ENCODE assay signal across 17 cellular contexts in the genomic region with DNA sequence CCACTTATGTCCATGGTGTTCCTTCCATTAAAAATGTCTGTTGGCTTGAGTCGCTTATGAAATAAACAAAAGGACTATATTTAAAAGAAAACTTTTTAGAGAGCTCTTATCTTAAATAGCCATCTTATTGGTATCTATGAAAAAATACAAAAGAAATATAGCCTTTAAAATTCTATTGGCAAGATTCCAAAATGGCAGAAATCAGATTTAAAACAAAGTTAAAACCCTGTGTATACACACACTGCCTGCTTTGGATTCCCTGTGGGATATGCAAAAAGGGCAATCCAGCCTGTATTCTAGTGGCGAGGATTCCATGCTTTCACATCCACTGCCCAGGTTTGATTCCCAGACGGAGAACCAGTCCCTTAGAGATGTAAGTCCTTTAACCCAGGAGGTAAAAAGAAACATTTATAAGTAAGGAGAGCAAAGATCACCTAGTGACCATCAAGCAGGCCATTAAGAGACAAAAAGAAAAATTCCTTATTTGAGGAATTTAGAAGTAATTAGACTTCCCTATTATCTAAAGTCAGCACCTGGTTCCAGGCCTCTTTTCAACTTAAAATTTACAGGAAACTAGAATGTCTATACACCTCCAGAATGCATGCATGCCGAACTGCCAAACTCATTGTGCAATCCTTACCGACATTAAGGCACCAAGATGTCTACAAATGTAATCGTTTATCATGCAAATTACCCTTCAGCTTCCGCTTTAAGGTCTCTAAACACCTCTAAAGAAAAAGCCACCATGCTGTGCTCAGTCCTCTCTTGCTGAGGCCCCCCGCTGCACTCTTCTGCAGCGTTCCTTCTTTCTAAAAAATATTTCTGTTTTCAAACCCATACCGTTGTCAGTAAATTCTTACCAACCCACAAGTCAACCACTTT.
DNase-seq lines count a peak whose midpoint lies in the region; TF ChIP-seq lines count a peak whose summit lies in the region.
"Had no signal": no experiment of that assay in that cellular context is flagged by ENCODE, and none has a peak within 500 bp of the region (broad histone marks: within the 10 kb centered on the region; RNA-seq: fewer than 3 reads in every experiment).

No MANE protein-coding gene starts in this region.

- no peak overlapping the region for H2BK120ac ChIP-seq in H9 (ENCODE audit: low read depth, low read length, poor library complexity, severe bottlenecking)

- CTCF ChIA-PET in activated CD4-positive, alpha-beta memory T cell treated with anti-CD3 and anti-CD28 coated beads, Interleukin-2, amount 10 ng/mL, durations not matched to agents 7 days and 5 days (lab: Charles Lee) = no interaction called here
- CTCF ChIA-PET in PC-9 (lab: Charles Lee) = no interaction called here

- H3K56ac ChIP-seq in H9 (ENCODE audit: insufficient read length, low read depth, low read length) = no peak overlapping the region

- H3K27me3 ChIP-seq in H9 (ENCODE audit: insufficient read depth, low read length) (no peaks in the 10 kb centered on the region; the same call in 1 of the 2 replicates), PC-9 (ENCODE audit: insufficient read depth, low read depth) (no peaks in the 10 kb centered on the region)
- H3K27me3 ChIP-seq: stomach had no signal

- H2BK20ac ChIP-seq in H9 (ENCODE audit: low read depth, low read length, poor library complexity, severe bottlenecking) = no peak overlapping the region

- H3K9me2 ChIP-seq in PC-9 (ENCODE audit: insufficient read depth) = no peaks in the 10 kb centered on the region
- H3K9me2 ChIP-seq: SK-N-SH had no signal

- TF ChIP-seq CTCF in H9 (conservative IDR thresholded peaks at IDR 0.05) (no peak), PC-9 (conservative IDR thresholded peaks at IDR 0.05) (no peak)

- no peak overlapping the region for H3K14ac ChIP-seq in H9 (ENCODE audit: insufficient read depth, low read length)

- H3K4me3 Mint-ChIP-seq in H9 = peak overlapping the region; percentile 6 to 33; a peak in 2 of 5 replicates
- no peak overlapping the region for H3K4me3 Mint-ChIP-seq in activated CD4-positive, alpha-beta memory T cell treated with anti-CD3 and anti-CD28 coated beads, Interleukin-2, amount 10 ng/mL, durations not matched to agents 7 days and 5 days
- H3K4me3 Mint-ChIP-seq: CD8-positive, alpha-beta T cell had no signal

- H4K20me1 ChIP-seq in H9 (ENCODE audit: control insufficient read depth, insufficient read depth, insufficient read length) (no peaks in the 10 kb centered on the region), PC-9 (ENCODE audit: insufficient read depth) (no peaks in the 10 kb centered on the region)

- H3K79me2 ChIP-seq in H9 (ENCODE audit: insufficient read depth, low read length) = no peaks in the 10 kb centered on the region
- H3K79me2 ChIP-seq in PC-9 (ENCODE audit: low read depth) = no peaks in the 10 kb centered on the region

- no peak overlapping the region for H3T11ph ChIP-seq in H9 (ENCODE audit: low read length)

- no TSS peak for BruUV-seq in PC-9 (replicated peaks; lab: Mats Ljungman, UMichigan)

- no peak overlapping the region for H3K9ac ChIP-seq in H9 (ENCODE audit: extremely low read depth, insufficient read length, low read length)
- H3K9ac ChIP-seq: SK-N-SH had no signal

- no peak overlapping the region for H2BK12ac ChIP-seq in H9 (ENCODE audit: insufficient read length, low read depth, low read length)

- no peak overlapping the region for H2AFZ ChIP-seq in H9 (ENCODE audit: low read length)
- H2AFZ ChIP-seq in PC-9 = no peak overlapping the region

- no peak overlapping the region for H3K23ac ChIP-seq in H9 (ENCODE audit: insufficient read length, low read depth, low read length)

- H3K36me3 Mint-ChIP-seq in H9 (ENCODE audit: insufficient read depth in 1 of 3, low read depth in 3 of 3) = peaks cover 0 to 20% (median 16%) of the 10 kb centered on the region in 3 experiments; a peak in 6 of 7 replicates
- no peaks in the 10 kb centered on the region for H3K36me3 Mint-ChIP-seq in activated CD4-positive, alpha-beta memory T cell treated with anti-CD3 and anti-CD28 coated beads, Interleukin-2, amount 10 ng/mL, durations not matched to agents 7 days and 5 days (ENCODE audit: low read depth)
- H3K36me3 Mint-ChIP-seq: CD8-positive, alpha-beta T cell had no signal

- H3K27me3 Mint-ChIP-seq in H9 (ENCODE audit: low read depth) = peaks cover 71% of the 10 kb centered on the region
- no peaks in the 10 kb centered on the region for H3K27me3 Mint-ChIP-seq in activated CD4-positive, alpha-beta memory T cell treated with anti-CD3 and anti-CD28 coated beads, Interleukin-2, amount 10 ng/mL, durations not matched to agents 7 days and 5 days

- H2BK15ac ChIP-seq in H9 (ENCODE audit: low read depth, low read length) = no peak overlapping the region

- H3K27ac Mint-ChIP-seq in H9 = peak overlapping the region; percentile 74 to 93 (median 83); a peak in 6 of 7 replicates
- no peak overlapping the region for H3K27ac Mint-ChIP-seq in activated CD4-positive, alpha-beta memory T cell treated with anti-CD3 and anti-CD28 coated beads, Interleukin-2, amount 10 ng/mL, durations not matched to agents 7 days and 5 days
- H3K27ac Mint-ChIP-seq: CD8-positive, alpha-beta T cell had no signal

- peaks cover 5% of the 10 kb centered on the region for H3K9me3 ChIP-seq in H9 (ENCODE audit: control insufficient read depth, low read depth, low read length)
- H3K9me3 ChIP-seq in PC-9 (ENCODE audit: insufficient read depth, low read depth) = peaks cover 7% of the 10 kb centered on the region
- H3K9me3 ChIP-seq: SK-N-SH had no signal

- intact Hi-C loops in PC-9 (cut with micrococcal nuclease; ENCODE audit: unreplicated experiment) = no loop called here

- H3K9me3 Mint-ChIP-seq in H9 = peaks cover 16 to 18% of the 10 kb centered on the region in 2 experiments
- H3K9me3 Mint-ChIP-seq in activated CD4-positive, alpha-beta memory T cell treated with anti-CD3 and anti-CD28 coated beads, Interleukin-2, amount 10 ng/mL, durations not matched to agents 7 days and 5 days = no peaks in the 10 kb centered on the region

- H4K5ac ChIP-seq in H9 (ENCODE audit: insufficient read length, low read depth, low read length) = no peak overlapping the region

- no peak overlapping the region for H3K27ac ChIP-seq in H9 (ENCODE audit: insufficient read length, low read depth, low read length)
- H3K27ac ChIP-seq in PC-9 = no peak overlapping the region
- H3K27ac ChIP-seq: stomach had no signal

- no peak overlapping the region for H2AK5ac ChIP-seq in H9 (ENCODE audit: insufficient read length, low read length)

- H3K79me1 ChIP-seq in H9 (ENCODE audit: insufficient read depth, low read depth, low read length, poor library complexity, severe bottlenecking) = no peaks in the 10 kb centered on the region

- no peak overlapping the region for H4K91ac ChIP-seq in H9 (ENCODE audit: insufficient read length, low read depth, low read length)

- no CpG with 5 or more reads among the region's 10 CpGs for WGBS in H9 (ENCODE audit: extremely low coverage, insufficient read length, low lambda C conversion rate)

- H3K18ac ChIP-seq in H9 (ENCODE audit: insufficient read length, low read depth, low read length) = no peak overlapping the region

- H3F3A ChIP-seq in PC-9 (ENCODE audit: insufficient read depth, low read depth) = no peaks in the 10 kb centered on the region

- H3K4me1 ChIP-seq in H9 (ENCODE audit: insufficient read depth, low read length) = peaks cover 6% of the 10 kb centered on the region
- H3K4me1 ChIP-seq in PC-9 (replicated peaks; ENCODE audit: insufficient read depth) = no peaks in the 10 kb centered on the region
- H3K4me1 ChIP-seq: stomach had no signal

- no peak overlapping the region for H2BK5ac ChIP-seq in H9 (ENCODE audit: insufficient read length, low read length)

- H3K23me2 ChIP-seq in H9 (ENCODE audit: insufficient read length, low read depth, low read length, poor library complexity, severe bottlenecking) = no peaks in the 10 kb centered on the region

- POLR2A ChIA-PET in activated CD4-positive, alpha-beta memory T cell treated with anti-CD3 and anti-CD28 coated beads, Interleukin-2, amount 10 ng/mL, durations not matched to agents 7 days and 5 days (lab: Charles Lee) = no interaction called here
- POLR2A ChIA-PET in PC-9 (lab: Charles Lee; ENCODE audit: unreplicated experiment) = no interaction called here

- no peak overlapping the region for H3K4me3 ChIP-seq in PC-9
- H3K4me3 ChIP-seq: stomach had no signal

- peak; percentile 63 for DNase-seq in A172 (ENCODE audit: low spot score)
- peak; percentile 82 for DNase-seq in H9
- peak; percentile 76 for DNase-seq in NOMO-1 treated with dmso at 0.1 percent for 144 hours (lab: John Stamatoyannopoulos, UW; ENCODE audit: unreplicated experiment)
- peak; percentile 100 for DNase-seq in iPS DF 19.7 (ENCODE audit: low read depth, low spot score)
- DNase-seq in activated CD4-positive, alpha-beta memory T cell treated with anti-CD3 and anti-CD28 coated beads, Interleukin-2, amount 10 ng/mL, durations not matched to agents 7 days and 5 days = no peak
- DNase-seq in HuH-7.5 (ENCODE audit: low spot score) = no peak
- DNase-seq in PC-9 = no peak
- DNase-seq in SK-N-DZ (ENCODE audit: low spot score) = no peak
- DNase-seq: activated CD4-positive, alpha-beta T cell treated with anti-CD3 and anti-CD28 coated beads for 4 hours; aorta; EL; Karpas-422; left ventricle myocardium superior; NCI-H1436 treated with DMSO at 0.1 percent for 48 hours; SK-N-SH; stomach had no signal

- H3K4ac ChIP-seq in H9 (ENCODE audit: low read depth, low read length) = no peak overlapping the region

- no peak overlapping the region for H4K8ac ChIP-seq in H9 (replicated peaks; ENCODE audit: insufficient read length, low read depth, low read length)

- no peaks in the 10 kb centered on the region for H3K36me3 ChIP-seq in PC-9 (ENCODE audit: low read depth)
- H3K36me3 ChIP-seq: stomach had no signal

- H3K4me2 ChIP-seq in H9 (ENCODE audit: insufficient read depth, insufficient read length, low read length) = peak overlapping the region; percentile 43
- H3K4me2 ChIP-seq in PC-9 = no peak overlapping the region
- H3K4me2 ChIP-seq: SK-N-SH had no signal

- H3K4me1 Mint-ChIP-seq in H9 = peaks cover 65 to 74% of the 10 kb centered on the region in 2 experiments
- H3K4me1 Mint-ChIP-seq in activated CD4-positive, alpha-beta memory T cell treated with anti-CD3 and anti-CD28 coated beads, Interleukin-2, amount 10 ng/mL, durations not matched to agents 7 days and 5 days = no peaks in the 10 kb centered on the region

Comparison
In these comparisons a context has a peak if more than half of its experiments do, and no peak if none do; other contexts are left out.
1. DNase-seq: peak in A172 (single experiment), H9 (single experiment), NOMO-1 treated with dmso at 0.1 percent for 144 hours (single experiment) and iPS DF 19.7 (single experiment); none in activated CD4-positive, alpha-beta memory T cell treated with anti-CD3 and anti-CD28 coated beads, Interleukin-2, amount 10 ng/mL, durations not matched to agents 7 days and 5 days (single experiment), HuH-7.5 (single experiment), PC-9 (0 of 2) and SK-N-DZ (single experiment).